In the genomic region with DNA sequence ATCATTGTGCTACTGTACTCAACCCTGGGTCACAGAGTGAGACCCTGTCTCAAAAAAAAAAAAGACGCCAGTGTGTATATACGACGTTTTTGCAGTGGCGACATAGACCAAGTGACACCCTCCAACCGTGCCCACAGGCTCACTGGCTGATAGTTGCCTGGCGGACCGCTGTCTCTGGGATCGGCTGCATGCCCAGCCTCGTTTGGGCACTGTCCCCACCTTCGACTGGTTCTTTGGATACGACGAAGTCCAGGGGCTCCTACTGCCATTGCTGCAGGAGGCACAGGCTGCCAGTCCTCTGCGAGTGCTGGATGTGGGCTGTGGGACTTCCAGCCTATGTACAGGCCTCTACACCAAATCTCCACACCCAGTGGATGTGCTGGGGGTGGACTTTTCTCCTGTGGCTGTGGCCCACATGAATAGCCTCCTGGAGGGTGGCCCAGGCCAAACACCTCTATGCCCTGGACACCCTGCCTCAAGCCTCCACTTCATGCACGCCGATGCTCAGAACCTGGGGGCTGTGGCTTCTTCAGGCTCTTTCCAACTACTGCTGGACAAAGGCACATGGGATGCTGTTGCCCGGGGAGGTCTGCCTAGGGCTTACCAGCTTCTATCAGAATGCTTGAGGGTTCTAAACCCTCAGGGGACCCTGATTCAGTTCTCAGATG, we compare ENCODE assay signal across 1 cellular context.
A peak's percentile ranks its signal among the peaks of the same experiment; 100 is the strongest.
TF ChIP-seq lines count a peak whose summit lies in the region.

No MANE protein-coding gene starts in this region.

TF ChIP-seq in GM23338, 12 proteins besides CTCF, POLR2A, EP300 and RAD21 (continued from another document):
- TF ChIP-seq, protein P1, sequence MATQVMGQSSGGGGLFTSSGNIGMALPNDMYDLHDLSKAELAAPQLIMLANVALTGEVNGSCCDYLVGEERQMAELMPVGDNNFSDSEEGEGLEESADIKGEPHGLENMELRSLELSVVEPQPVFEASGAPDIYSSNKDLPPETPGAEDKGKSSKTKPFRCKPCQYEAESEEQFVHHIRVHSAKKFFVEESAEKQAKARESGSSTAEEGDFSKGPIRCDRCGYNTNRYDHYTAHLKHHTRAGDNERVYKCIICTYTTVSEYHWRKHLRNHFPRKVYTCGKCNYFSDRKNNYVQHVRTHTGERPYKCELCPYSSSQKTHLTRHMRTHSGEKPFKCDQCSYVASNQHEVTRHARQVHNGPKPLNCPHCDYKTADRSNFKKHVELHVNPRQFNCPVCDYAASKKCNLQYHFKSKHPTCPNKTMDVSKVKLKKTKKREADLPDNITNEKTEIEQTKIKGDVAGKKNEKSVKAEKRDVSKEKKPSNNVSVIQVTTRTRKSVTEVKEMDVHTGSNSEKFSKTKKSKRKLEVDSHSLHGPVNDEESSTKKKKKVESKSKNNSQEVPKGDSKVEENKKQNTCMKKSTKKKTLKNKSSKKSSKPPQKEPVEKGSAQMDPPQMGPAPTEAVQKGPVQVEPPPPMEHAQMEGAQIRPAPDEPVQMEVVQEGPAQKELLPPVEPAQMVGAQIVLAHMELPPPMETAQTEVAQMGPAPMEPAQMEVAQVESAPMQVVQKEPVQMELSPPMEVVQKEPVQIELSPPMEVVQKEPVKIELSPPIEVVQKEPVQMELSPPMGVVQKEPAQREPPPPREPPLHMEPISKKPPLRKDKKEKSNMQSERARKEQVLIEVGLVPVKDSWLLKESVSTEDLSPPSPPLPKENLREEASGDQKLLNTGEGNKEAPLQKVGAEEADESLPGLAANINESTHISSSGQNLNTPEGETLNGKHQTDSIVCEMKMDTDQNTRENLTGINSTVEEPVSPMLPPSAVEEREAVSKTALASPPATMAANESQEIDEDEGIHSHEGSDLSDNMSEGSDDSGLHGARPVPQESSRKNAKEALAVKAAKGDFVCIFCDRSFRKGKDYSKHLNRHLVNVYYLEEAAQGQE (IDR thresholded peaks at IDR 0.05; ENCODE audit: unreplicated experiment): no peak
- peak; percentile 41 for TF ChIP-seq POLR2AphosphoS5 (IDR thresholded peaks at IDR 0.05; ENCODE audit: low read depth)
